In genomic region chr20:38447251-38447661, GRCh38 we compare ENCODE assay signal across 9 cellular contexts. TPM values are rescaled to one million over a fixed set of nuclear protein-coding genes. Genes with fewer than 3 reads are reported as not detected.
DNase-seq lines count a peak whose midpoint lies in the region; ATAC-seq and TF ChIP-seq lines count a peak whose summit lies in the region.
"Had no signal": no experiment of that assay in that cellular context is flagged by ENCODE, and none has a peak within 500 bp of the region (broad histone marks: within the 10 kb centered on the region; RNA-seq: fewer than 3 reads in every experiment).

No MANE protein-coding gene starts in this region.

- H3K4me1 ChIP-seq in mesendoderm (ENCODE audit: control insufficient read depth, low read depth, low read length) (peaks cover 7% of the 10 kb centered on the region), vagina (peaks cover 19% of the 10 kb centered on the region)

- H3K9ac ChIP-seq in mesendoderm (ENCODE audit: low read length) = peak overlapping the region; percentile 77

- no CpG with 5 or more reads among the region's 12 CpGs for WGBS in mesendoderm (ENCODE audit: extremely low coverage, insufficient coverage, low lambda C conversion rate)

- H3K4me2 ChIP-seq in mesendoderm (ENCODE audit: low read length) = peak overlapping the region; percentile 49

- no peak for DNase-seq in activated naive CD4-positive, alpha-beta T cell treated with Interleukin-2 at 50 U/mL for 16 hours
- DNase-seq in cardiac fibroblast (ENCODE audit: low read depth in 2 of 2) (no peak), mesendoderm (no peak), vagina (ENCODE audit: extremely low spot score in 2 of 2) (no peak), COR-L47 (lab: John Stamatoyannopoulos, UW) (no peak)
- DNase-seq: RPMI8226 had no signal

- H3K27me3 ChIP-seq in mesendoderm (ENCODE audit: insufficient read depth, low read length, poor library complexity) (no peaks in the 10 kb centered on the region), vagina (no peaks in the 10 kb centered on the region)

- peak overlapping the region; percentile 92 for H3K4ac ChIP-seq in mesendoderm (ENCODE audit: low read depth, low read length)

- no peak for TF ChIP-seq POLR2A in vagina (IDR thresholded peaks at IDR 0.05)

- H3K9me3 Mint-ChIP-seq in activated naive CD4-positive, alpha-beta T cell treated with anti-CD3 and anti-CD28 coated beads, Interleukin-2, amount 50 U/mL, for 24 hours = no peaks in the 10 kb centered on the region

- no peak for ATAC-seq in GM21515 (IDR thresholded peaks at IDR 0.05; ENCODE audit: unreplicated experiment)
- no peak for ATAC-seq in HG02973 (IDR thresholded peaks at IDR 0.05; ENCODE audit: unreplicated experiment)

- H3K79me1 ChIP-seq in mesendoderm (ENCODE audit: low read length) = peaks cover 9% of the 10 kb centered on the region

- H3K18ac ChIP-seq in mesendoderm (ENCODE audit: low read length) = no peak overlapping the region

- H3K36me3 ChIP-seq in mesendoderm (ENCODE audit: control insufficient read depth, insufficient read depth, low read length) (peaks cover 3% of the 10 kb centered on the region), vagina (peaks cover 0 to 14% of the 10 kb centered on the region in 2 donors)

- H3K27ac Mint-ChIP-seq in activated naive CD4-positive, alpha-beta T cell treated with anti-CD3 and anti-CD28 coated beads, Interleukin-2, amount 50 U/mL, for 24 hours = peak overlapping the region; percentile 51

- H3K79me2 ChIP-seq in mesendoderm (ENCODE audit: control insufficient read depth, insufficient read depth, low read length) = peaks cover 3% of the 10 kb centered on the region

- H3K36me3 Mint-ChIP-seq in activated naive CD4-positive, alpha-beta T cell treated with anti-CD3 and anti-CD28 coated beads, Interleukin-2, amount 50 U/mL, for 24 hours = peaks cover 18% of the 10 kb centered on the region

- intact Hi-C loops in vagina (cut with DNase I) = no loop called here

- no peak for TF ChIP-seq CTCF in cardiac fibroblast (IDR thresholded peaks at IDR 0.05; ENCODE audit: low read depth, low read length)
- TF ChIP-seq CTCF in vagina (IDR thresholded peaks at IDR 0.05) = no peak

- no peak overlapping the region for H4K5ac ChIP-seq in mesendoderm (ENCODE audit: low read length)

- H2BK15ac ChIP-seq in mesendoderm (replicated peaks; ENCODE audit: low read depth) = no peak overlapping the region

- no peaks in the 10 kb centered on the region for H3K27me3 Mint-ChIP-seq in activated naive CD4-positive, alpha-beta T cell treated with anti-CD3 and anti-CD28 coated beads, Interleukin-2, amount 50 U/mL, for 24 hours

- H3K4me3 ChIP-seq in cardiac fibroblast (replicated peaks in 1 of 2; ENCODE audit: low read depth in 2 of 2, low read length in 2 of 2) = peak overlapping the region; percentile 92 to 97
- H3K4me3 ChIP-seq in mesendoderm (ENCODE audit: low read length) = peak overlapping the region; percentile 86
- H3K4me3 ChIP-seq in vagina = peak overlapping the region; percentile 92

- peak overlapping the region; percentile 39 for H2AK5ac ChIP-seq in mesendoderm (ENCODE audit: low read length)

- no peak overlapping the region for H2BK5ac ChIP-seq in mesendoderm (ENCODE audit: low read length)

- H3K9me3 ChIP-seq in vagina = no peaks in the 10 kb centered on the region

- no peak overlapping the region for H2BK120ac ChIP-seq in mesendoderm (ENCODE audit: low read depth, low read length)

- peak overlapping the region; percentile 82 for H3K56ac ChIP-seq in mesendoderm (ENCODE audit: low read length)

- H3K4me1 Mint-ChIP-seq in activated naive CD4-positive, alpha-beta T cell treated with anti-CD3 and anti-CD28 coated beads, Interleukin-2, amount 50 U/mL, for 24 hours = peaks cover 35% of the 10 kb centered on the region

- H3K23ac ChIP-seq in mesendoderm (ENCODE audit: low read length) = no peak overlapping the region

- H3K4me3 Mint-ChIP-seq in activated naive CD4-positive, alpha-beta T cell treated with anti-CD3 and anti-CD28 coated beads, Interleukin-2, amount 50 U/mL, for 24 hours = peak overlapping the region; percentile 87

- no peak overlapping the region for H4K8ac ChIP-seq in mesendoderm (ENCODE audit: low read depth, low read length)

- H3K27ac ChIP-seq in mesendoderm (ENCODE audit: low read depth, low read length) = no peak overlapping the region
- H3K27ac ChIP-seq in vagina = peak overlapping the region; percentile 83

RNA-seq across cellular contexts. Expression of gene SNHG17, which starts 12.1 kb away (rescaled TPM):
- 95.2 TPM for polyA plus RNA-seq in mesendoderm (2013, experiment 1 of 2)
- 92.0 TPM for polyA plus RNA-seq in mesendoderm (2013, experiment 2 of 2)
- 37.3 TPM for total RNA-seq in vagina

RNA-seq across cellular contexts. Expression of gene RALGAPB, which starts 25.4 kb away (rescaled TPM):
- 18.1 TPM for polyA plus RNA-seq in mesendoderm (2013, experiment 1 of 2)
- polyA plus RNA-seq in mesendoderm (2013, experiment 2 of 2) = 18.0 TPM
- 45.2 TPM for total RNA-seq in vagina
